ENCODE assay signal across 21 cellular contexts in genomic region chr15:52524223-52525136, GRCh38. TPM values are rescaled to one million over a fixed set of nuclear protein-coding genes. Genes with fewer than 3 reads are reported as not detected.
DNase-seq lines count a peak whose midpoint lies in the region; ATAC-seq and TF ChIP-seq lines count a peak whose summit lies in the region.
"Had no signal": no experiment of that assay in that cellular context is flagged by ENCODE, and none has a peak within 500 bp of the region (broad histone marks: within the 10 kb centered on the region; RNA-seq: fewer than 3 reads in every experiment).

No MANE protein-coding gene starts in this region.

- H3K4me1 Mint-ChIP-seq in WTC11, result peaks cover 42% of the 10 kb centered on the region
- H3K4me1 Mint-ChIP-seq in neural crest cell, result peaks cover 26% of the 10 kb centered on the region
- peaks cover 71% of the 10 kb centered on the region for H3K4me1 Mint-ChIP-seq in stimulated activated memory B cell treated with anti-CD40 and anti-IgM and Interleukin-4, amounts not matched to agents 10 μg/mL and 1 μg/mL and 100 μg/mL, for 72 hours

- ATAC-seq in WTC11 (no peak), HG02884 (IDR thresholded peaks at IDR 0.05; ENCODE audit: unreplicated experiment) (no peak)
- no peak for ATAC-seq in stimulated activated memory B cell treated with anti-CD40 and anti-IgM and Interleukin-4, amounts not matched to agents 10 μg/mL and 1 μg/mL and 100 μg/mL, for 72 hours
- ATAC-seq: PC-3 had no signal

- H4K20me1 ChIP-seq in mammary epithelial cell (ENCODE audit: insufficient read depth, low read length), result no peaks in the 10 kb centered on the region

- POLR2A ChIA-PET in WTC11 (lab: Charles Lee), result no interaction called here

- H3K27me3 Mint-ChIP-seq in WTC11 (ENCODE audit: low read depth), result peaks cover 19% of the 10 kb centered on the region
- H3K27me3 Mint-ChIP-seq in neural crest cell (ENCODE audit: low read depth), result peaks cover 13% of the 10 kb centered on the region
- no peaks in the 10 kb centered on the region for H3K27me3 Mint-ChIP-seq in stimulated activated memory B cell treated with anti-CD40 and anti-IgM and Interleukin-4, amounts not matched to agents 10 μg/mL and 1 μg/mL and 100 μg/mL, for 72 hours
- H3K27me3 Mint-ChIP-seq: CD8-positive, alpha-beta memory T cell had no signal

- CTCF ChIA-PET in mammary epithelial cell (lab: Charles Lee; ENCODE audit: low non-redundant PET), result no interaction called here
- CTCF ChIA-PET in WTC11 (lab: Charles Lee), result interaction anchor here (0.6 kb wide), 1 partner anchor 193 kb away, joined by 5 read pairs; no protein-coding TSS in a partner anchor

- no TSS peak for BruUV-seq in mammary epithelial cell (replicated peaks; lab: Mats Ljungman, UMichigan)

- no peak overlapping the region for H2AFZ ChIP-seq in mammary epithelial cell (ENCODE audit: low read depth, low read length)

- no peak for DNase-seq in mammary epithelial cell
- DNase-seq in breast epithelium (ENCODE audit: low spot score in 2 of 2), result no peak
- no peak for DNase-seq in WTC11 (ENCODE audit: low spot score)
- DNase-seq in neural crest cell (ENCODE audit: low read depth, low spot score), result no peak
- no peak for DNase-seq in spleen
- DNase-seq in coronary artery (ENCODE audit: low spot score), result no peak
- DNase-seq: Calu3; CD8-positive, alpha-beta memory T cell; DMS153; NCI-H1417; NCI-H1694 treated with DMSO at 0.1 percent for 48 hours; NCI-H2081 treated with DMSO at 0.1 percent for 48 hours; NCI-H2171 treated with DMSO at 0.1 percent for 48 hours; NCI-H446; NCI-H526; PC-3; Right ventricle myocardium superior had no signal

- H3K4me3 Mint-ChIP-seq in WTC11 (no peak overlapping the region), neural crest cell (peak overlapping the region; percentile 10)
- no peak overlapping the region for H3K4me3 Mint-ChIP-seq in stimulated activated memory B cell treated with anti-CD40 and anti-IgM and Interleukin-4, amounts not matched to agents 10 μg/mL and 1 μg/mL and 100 μg/mL, for 72 hours

- H3K27me3 ChIP-seq in mammary epithelial cell (ENCODE audit: insufficient read depth, low read length) (no peaks in the 10 kb centered on the region), breast epithelium (no peaks in the 10 kb centered on the region), spleen (replicated peaks in 1 of 7) (no peaks in the 10 kb centered on the region)

- H3K9ac ChIP-seq in mammary epithelial cell (ENCODE audit: insufficient read depth, low read length), result no peak overlapping the region

- TF ChIP-seq POLR2A in breast epithelium (IDR thresholded peaks at IDR 0.05) (no peak), spleen (IDR thresholded peaks at IDR 0.05) (no peak)

- TF ChIP-seq CTCF in mammary epithelial cell (conservative IDR thresholded peaks at IDR 0.05 in 1 of 2, IDR thresholded peaks at IDR 0.05 in 1 of 2; ENCODE audit: extremely low read depth in 1 of 2, insufficient read depth in 1 of 2, low read depth in 1 of 2, low read length in 2 of 2), result no peak
- no peak for TF ChIP-seq CTCF in breast epithelium (IDR thresholded peaks at IDR 0.05)
- TF ChIP-seq CTCF in WTC11 (IDR thresholded peaks at IDR 0.05), result no peak
- TF ChIP-seq CTCF in neural crest cell (conservative IDR thresholded peaks at IDR 0.05), result no peak
- TF ChIP-seq CTCF in spleen (IDR thresholded peaks at IDR 0.05 in 8 of 11, conservative IDR thresholded peaks at IDR 0.05 in 3 of 11), result no peak
- no peak for TF ChIP-seq CTCF in coronary artery (IDR thresholded peaks at IDR 0.05)

- H3K36me3 ChIP-seq in mammary epithelial cell (ENCODE audit: insufficient read depth, low read length) (no peaks in the 10 kb centered on the region), breast epithelium (no peaks in the 10 kb centered on the region), spleen (no peaks in the 10 kb centered on the region)

- dilution Hi-C loops in mammary epithelial cell (cut with HindIII; ENCODE audit: low sequenced_read_pairs), result no loop called here

- H3K4me3 ChIP-seq in mammary epithelial cell (replicated peaks in 1 of 3; ENCODE audit: insufficient read depth in 1 of 3, low read depth in 2 of 3, low read length in 3 of 3) (no peak overlapping the region), breast epithelium (no peak overlapping the region), spleen (no peak overlapping the region), coronary artery (no peak overlapping the region)

- intact Hi-C loops in mammary epithelial cell (cut with micrococcal nuclease) (loop anchor here (5.0 kb wide), 4 partner anchors 42 to 117 kb away; no protein-coding TSS in a partner anchor), breast epithelium (cut with DNase I; ENCODE audit: low total_unique reads) (no loop called here), spleen (cut with DNase I; ENCODE audit: low total_unique reads) (no loop called here)

- in situ Hi-C loops in mammary epithelial cell (cut with MboI; ENCODE audit: low sequenced_read_pairs in 2 of 2), result no loop called here

- peaks cover 83% of the 10 kb centered on the region for H3K79me2 ChIP-seq in mammary epithelial cell (ENCODE audit: insufficient read depth, low read length)

- peaks cover 28% of the 10 kb centered on the region for H3K4me1 ChIP-seq in mammary epithelial cell (ENCODE audit: insufficient read depth, low read length)
- H3K4me1 ChIP-seq in breast epithelium, result no peaks in the 10 kb centered on the region
- H3K4me1 ChIP-seq in spleen, result peaks cover 0 to 94% (median 31%) of the 10 kb centered on the region in 6 donors

- no peak overlapping the region for H3K4me2 ChIP-seq in mammary epithelial cell (ENCODE audit: insufficient read depth, low read depth, low read length)

- H3K27ac Mint-ChIP-seq in WTC11, result no peak overlapping the region
- H3K27ac Mint-ChIP-seq in neural crest cell (ENCODE audit: unreplicated experiment), result no peak overlapping the region
- peak overlapping the region; percentile 37 for H3K27ac Mint-ChIP-seq in stimulated activated memory B cell treated with anti-CD40 and anti-IgM and Interleukin-4, amounts not matched to agents 10 μg/mL and 1 μg/mL and 100 μg/mL, for 72 hours

- 100% methylated on average over 4 of the region's 4 CpGs for WGBS in mammary epithelial cell (ENCODE audit: low coverage, missing lambda C conversion rate)
- 92 to 98% (median 95%) methylated on average over 4 of the region's 4 CpGs for WGBS in spleen, 5 donors

- H3K27ac ChIP-seq in mammary epithelial cell (ENCODE audit: insufficient read depth, low read depth, low read length) (peak overlapping the region; percentile 59), breast epithelium (no peak overlapping the region), spleen (no peak overlapping the region), coronary artery (no peak overlapping the region)
- H3K27ac ChIP-seq: C4-2B, HL-60 had no signal

- no peaks in the 10 kb centered on the region for H3K36me3 Mint-ChIP-seq in WTC11
- no peaks in the 10 kb centered on the region for H3K36me3 Mint-ChIP-seq in neural crest cell (ENCODE audit: low read depth)
- peaks cover 11% of the 10 kb centered on the region for H3K36me3 Mint-ChIP-seq in stimulated activated memory B cell treated with anti-CD40 and anti-IgM and Interleukin-4, amounts not matched to agents 10 μg/mL and 1 μg/mL and 100 μg/mL, for 72 hours

- no peaks in the 10 kb centered on the region for H3K9me3 Mint-ChIP-seq in WTC11
- no peaks in the 10 kb centered on the region for H3K9me3 Mint-ChIP-seq in neural crest cell
- no peaks in the 10 kb centered on the region for H3K9me3 Mint-ChIP-seq in stimulated activated memory B cell treated with anti-CD40 and anti-IgM and Interleukin-4, amounts not matched to agents 10 μg/mL and 1 μg/mL and 100 μg/mL, for 72 hours
- H3K9me3 Mint-ChIP-seq: CD8-positive, alpha-beta memory T cell had no signal

- H3K9me3 ChIP-seq in mammary epithelial cell (replicated peaks; ENCODE audit: insufficient read depth, low read length) (no peaks in the 10 kb centered on the region), breast epithelium (no peaks in the 10 kb centered on the region), spleen (no peaks in the 10 kb centered on the region)

TF ChIP-seq in WTC11, 78 proteins besides CTCF, POLR2A, EP300 and RAD21:
- peak; percentile 89 for TF ChIP-seq ZNF121 (CRISPR knock-in tag; IDR thresholded peaks at IDR 0.05)
- no peak for TF ChIP-seq USF1 (CRISPR knock-in tag; IDR thresholded peaks at IDR 0.05)
- TF ChIP-seq OVOL2 (CRISPR knock-in tag; IDR thresholded peaks at IDR 0.05; ENCODE audit: borderline replicate concordance), result no peak
- no peak for TF ChIP-seq JAZF1 (CRISPR knock-in tag; IDR thresholded peaks at IDR 0.05)

RNA-seq across cellular contexts. Expression of gene MYO5A, which starts 4.2 kb away (rescaled TPM):
- 10 to 100 TPM; 79.5 to 79.7 TPM for total RNA-seq in mammary epithelial cell
- polyA plus RNA-seq in mammary epithelial cell, result 40.2 TPM
- 101 TPM for polyA minus RNA-seq in mammary epithelial cell
- total RNA-seq in breast epithelium, result 10 to 100 TPM; 34.1 to 77.4 (median 34.4) TPM
- 29.2 to 33.3 TPM (median 32.1 TPM) in 3 replicates for total RNA-seq in WTC11 (2021)
- 27.1 and 29.1 TPM in 2 replicates for total RNA-seq in neural crest cell
- 10 to 100 TPM; 30.9 to 48.3 (median 39.1) TPM for total RNA-seq in spleen
- 1 to 10 TPM; 4.7 to 6.4 (median 6.3) TPM for polyA plus RNA-seq in spleen

RNA-seq across cellular contexts. Expression of gene ARPP19, which starts 44.4 kb away (rescaled TPM):
- total RNA-seq in mammary epithelial cell (100 to 1,000 TPM; 153 to 200 TPM), breast epithelium (100 to 1,000 TPM; 111 to 158 (median 151) TPM), WTC11 (2021) (203 to 217 TPM (median 212 TPM) in 3 replicates), neural crest cell (208 and 213 TPM in 2 replicates), spleen (100 to 1,000 TPM in 5 of 7 donors, 10 to 100 TPM in 2; 95.9 to 132 (median 111) TPM)
- polyA plus RNA-seq in mammary epithelial cell (68.8 TPM), spleen (10 to 100 TPM; 18.3 to 33.8 (median 23.4) TPM)
- 73.5 TPM for polyA minus RNA-seq in mammary epithelial cell
